In the genomic region with DNA sequence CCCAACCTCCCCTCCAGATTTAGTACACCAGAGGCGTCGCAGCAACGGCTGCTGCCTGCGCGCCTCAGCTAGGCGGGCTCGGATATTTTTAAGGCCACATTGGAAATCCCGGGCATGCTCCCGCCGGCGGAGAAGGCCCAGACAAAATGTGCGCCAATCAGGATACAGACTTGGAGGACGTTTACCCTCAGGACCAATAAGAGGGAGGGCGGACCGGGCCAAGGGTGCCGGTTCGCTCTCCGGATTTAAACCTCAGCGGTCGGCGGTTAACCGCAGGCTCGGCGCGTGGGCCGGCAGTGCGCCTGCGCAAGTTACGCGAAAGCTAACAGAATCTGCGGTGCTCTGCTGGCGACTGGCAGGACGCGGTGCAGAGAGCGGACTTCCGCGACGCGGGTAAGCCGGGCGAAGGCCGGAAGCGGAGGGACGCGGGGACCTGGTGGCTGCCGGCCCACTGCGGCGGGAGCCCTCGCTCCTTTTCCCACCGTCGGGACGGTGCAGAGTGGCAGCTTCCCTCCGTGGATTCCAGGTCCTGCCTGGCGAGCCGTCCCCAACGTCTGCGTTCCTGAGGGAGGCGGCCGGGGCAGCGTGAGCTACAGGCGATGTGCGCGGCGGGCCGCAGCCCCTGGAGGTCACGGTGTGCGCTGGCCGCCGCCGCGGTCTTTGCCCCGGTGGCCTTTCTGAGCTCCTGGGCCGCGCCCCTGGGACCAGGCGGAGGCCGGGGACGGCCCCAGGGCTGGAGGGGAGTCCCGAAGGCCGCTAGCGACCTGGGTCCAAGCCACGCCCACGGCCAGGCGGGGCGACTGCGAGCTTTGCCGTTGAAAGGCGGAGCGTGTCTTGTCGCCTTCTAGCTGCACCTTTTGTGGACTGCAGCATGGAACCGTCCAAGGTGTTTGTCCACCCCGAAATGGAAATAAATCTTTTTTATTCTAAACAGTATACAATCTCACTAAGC, we compare ENCODE assay signal across 8 cellular contexts. TPM values are rescaled to one million over a fixed set of nuclear protein-coding genes. Genes with fewer than 3 reads are reported as not detected.
DNase-seq lines count a peak whose midpoint lies in the region; ATAC-seq and TF ChIP-seq lines count a peak whose summit lies in the region.

A gene with protein sequence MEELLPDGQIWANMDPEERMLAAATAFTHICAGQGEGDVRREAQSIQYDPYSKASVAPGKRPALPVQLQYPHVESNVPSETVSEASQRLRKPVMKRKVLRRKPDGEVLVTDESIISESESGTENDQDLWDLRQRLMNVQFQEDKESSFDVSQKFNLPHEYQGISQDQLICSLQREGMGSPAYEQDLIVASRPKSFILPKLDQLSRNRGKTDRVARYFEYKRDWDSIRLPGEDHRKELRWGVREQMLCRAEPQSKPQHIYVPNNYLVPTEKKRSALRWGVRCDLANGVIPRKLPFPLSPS (plus strand): TSS at position 296 of the 952 bp plus-strand sequence. CDS start 11,701 bp downstream, outside the sequence.

- H4K20me1 ChIP-seq in DOHH2 (ENCODE audit: control insufficient read depth, insufficient read depth, low read depth, low read length), result no peaks in the 10 kb centered on the region

- POLR2A ChIA-PET in naive thymus-derived CD8-positive, alpha-beta T cell (lab: Charles Lee), result interaction anchor here (0.5 to 2.2 kb wide), 12 partner anchors 8 to 412 kb away, joined by 3 to 38 read pairs (median 5); partner anchors contain the start of genes CHEK1, DDX25, EI24 and FAM118B

- H3K27me3 Mint-ChIP-seq in activated T-helper 2 cell treated with anti-CD3 and anti-CD28 coated beads, Interferon-gamma antibody, Interleukin-2, Interleukin-4, amounts not matched to agents 10 μg/mL and 5 μg/mL and 100 μg/mL, durations not matched to agents 14 hours and 24 hours and 36 hours (ENCODE audit: low read depth), result no peaks in the 10 kb centered on the region
- H3K27me3 Mint-ChIP-seq in naive thymus-derived CD8-positive, alpha-beta T cell, result peaks cover 0 to 3% (median 0%) of the 10 kb centered on the region in 5 donors

- peaks cover 4% of the 10 kb centered on the region; the same call in 1 of the 2 replicates for H3K9me3 ChIP-seq in DOHH2 (ENCODE audit: control insufficient read depth, insufficient read depth, low read length)

- H3K27me3 ChIP-seq in DOHH2 (ENCODE audit: control insufficient read depth, low read length), result 0 out of 2 replicates have a peak, but pooled peaks cover 3% of the 10 kb centered on the region

- TF ChIP-seq CTCF in DOHH2 (IDR thresholded peaks at IDR 0.05; ENCODE audit: low read depth, low read length, poor library complexity, severe bottlenecking) (peak; percentile 25), fibroblast of mammary gland (conservative IDR thresholded peaks at IDR 0.05; ENCODE audit: control insufficient read depth, insufficient read depth, low read depth, low read length) (peak; percentile 13)

- peak within 1 kb of the TSS; percentile 98 for H3K27ac Mint-ChIP-seq in activated T-helper 2 cell treated with anti-CD3 and anti-CD28 coated beads, Interferon-gamma antibody, Interleukin-2, Interleukin-4, amounts not matched to agents 10 μg/mL and 5 μg/mL and 100 μg/mL, durations not matched to agents 14 hours and 24 hours and 36 hours
- H3K27ac Mint-ChIP-seq in naive thymus-derived CD8-positive, alpha-beta T cell, result peak within 1 kb of the TSS; percentile 92 to 98 (median 96)

- peak; percentile 87 for DNase-seq in KG1 (lab: John Stamatoyannopoulos, UW)
- DNase-seq in RPMI7951 (ENCODE audit: low read depth), result peak; percentile 99
- peak; percentile 99 for DNase-seq in activated T-helper 2 cell treated with anti-CD3 and anti-CD28 coated beads, Interferon-gamma antibody, Interleukin-2, Interleukin-4, amounts not matched to agents 10 μg/mL and 5 μg/mL and 100 μg/mL, durations not matched to agents 14 hours and 24 hours and 36 hours (ENCODE audit: low spot score)
- DNase-seq in fibroblast of mammary gland (ENCODE audit: low read depth), result peak; percentile 97
- DNase-seq in naive thymus-derived CD8-positive, alpha-beta T cell, result peak; percentile 87 to 99 (median 94)
- peak; percentile 90 to 93 (median 91) for DNase-seq in stimulated activated naive CD4-positive, alpha-beta T cell (lab: John Stamatoyannopoulos, UW)

- peaks cover 28% of the 10 kb centered on the region for H3K36me3 Mint-ChIP-seq in activated T-helper 2 cell treated with anti-CD3 and anti-CD28 coated beads, Interferon-gamma antibody, Interleukin-2, Interleukin-4, amounts not matched to agents 10 μg/mL and 5 μg/mL and 100 μg/mL, durations not matched to agents 14 hours and 24 hours and 36 hours (ENCODE audit: low read depth)
- peaks cover 0 to 11% (median 0%) of the 10 kb centered on the region in 3 donors for H3K36me3 Mint-ChIP-seq in naive thymus-derived CD8-positive, alpha-beta T cell

- peaks cover 16% of the 10 kb centered on the region for H3K4me1 ChIP-seq in DOHH2 (ENCODE audit: control insufficient read depth, low read length)

- H3K79me2 ChIP-seq in DOHH2 (ENCODE audit: control insufficient read depth, low read length), result peaks cover 22% of the 10 kb centered on the region

- H3K36me3 ChIP-seq in DOHH2 (ENCODE audit: control insufficient read depth, low read length), result peaks cover 13% of the 10 kb centered on the region

- peak within 1 kb of the TSS; percentile 88 for H3K4me3 ChIP-seq in DOHH2 (ENCODE audit: low read length)
- H3K4me3 ChIP-seq in fibroblast of mammary gland (ENCODE audit: control insufficient read depth, low read depth, low read length), result peak within 1 kb of the TSS; percentile 78

- H3K27ac ChIP-seq in DOHH2 (ENCODE audit: low read depth, low read length), result peak within 1 kb of the TSS; percentile 58

- H3K9me2 ChIP-seq in DOHH2 (replicated peaks; ENCODE audit: control insufficient read depth, low read length), result no peaks in the 10 kb centered on the region

- intact Hi-C loops in activated T-helper 2 cell treated with anti-CD3 and anti-CD28 coated beads, Interferon-gamma antibody, Interleukin-2, Interleukin-4, amounts not matched to agents 10 μg/mL and 5 μg/mL and 100 μg/mL, durations not matched to agents 14 hours and 24 hours and 36 hours (cut with micrococcal nuclease), result loop anchor here (1.0 to 10.0 kb wide), 7 partner anchors 16 to 1143 kb away; partner anchors contain the start of genes CDON, CHEK1, EI24 and PUS3

- peak; percentile 88 for ATAC-seq in GM21737 (IDR thresholded peaks at IDR 0.05; ENCODE audit: unreplicated experiment)
- peak; percentile 90 to 91 for ATAC-seq in naive thymus-derived CD8-positive, alpha-beta T cell

- H3K4me1 Mint-ChIP-seq in activated T-helper 2 cell treated with anti-CD3 and anti-CD28 coated beads, Interferon-gamma antibody, Interleukin-2, Interleukin-4, amounts not matched to agents 10 μg/mL and 5 μg/mL and 100 μg/mL, durations not matched to agents 14 hours and 24 hours and 36 hours (ENCODE audit: low read depth), result peaks cover 42% of the 10 kb centered on the region
- H3K4me1 Mint-ChIP-seq in naive thymus-derived CD8-positive, alpha-beta T cell, result peaks cover 15 to 34% (median 28%) of the 10 kb centered on the region in 4 donors

- H3F3A ChIP-seq in DOHH2 (ENCODE audit: control insufficient read depth, insufficient read depth), result peaks cover 8% of the 10 kb centered on the region

- H3K9me3 Mint-ChIP-seq in activated T-helper 2 cell treated with anti-CD3 and anti-CD28 coated beads, Interferon-gamma antibody, Interleukin-2, Interleukin-4, amounts not matched to agents 10 μg/mL and 5 μg/mL and 100 μg/mL, durations not matched to agents 14 hours and 24 hours and 36 hours, result no peaks in the 10 kb centered on the region
- H3K9me3 Mint-ChIP-seq in naive thymus-derived CD8-positive, alpha-beta T cell, result peaks cover 0 to 4% (median 0%) of the 10 kb centered on the region in 9 donors

- H3K4me2 ChIP-seq in DOHH2 (ENCODE audit: low read length), result peak within 1 kb of the TSS; percentile 86

- H3K4me3 Mint-ChIP-seq in activated T-helper 2 cell treated with anti-CD3 and anti-CD28 coated beads, Interferon-gamma antibody, Interleukin-2, Interleukin-4, amounts not matched to agents 10 μg/mL and 5 μg/mL and 100 μg/mL, durations not matched to agents 14 hours and 24 hours and 36 hours (ENCODE audit: low read depth), result peak within 1 kb of the TSS; percentile 86
- peak within 1 kb of the TSS; percentile 86 to 97 (median 95) for H3K4me3 Mint-ChIP-seq in naive thymus-derived CD8-positive, alpha-beta T cell

RNA-seq across cellular contexts. Expression of the gene that starts here (rescaled TPM):
- total RNA-seq in RPMI7951 (2014; rRNA removed; shearing (Covaris generic)), result 30.2 and 36.4 TPM in 2 replicates
- 12.0 and 12.5 TPM in 2 replicates for total RNA-seq in activated T-helper 2 cell treated with anti-CD3 and anti-CD28 coated beads, Interferon-gamma antibody, Interleukin-2, Interleukin-4, amounts not matched to agents 10 μg/mL and 5 μg/mL and 100 μg/mL, durations not matched to agents 14 hours and 24 hours and 36 hours
- total RNA-seq in naive thymus-derived CD8-positive, alpha-beta T cell, result 1 to 10 TPM; 4.8 to 5.1 TPM
- polyA plus RNA-seq in naive thymus-derived CD8-positive, alpha-beta T cell, result 1 to 10 TPM; 4.1 to 7.5 (median 4.4) TPM

Comparison
In these comparisons a context has a peak if more than half of its experiments do, and no peak if none do; other contexts are left out.
1. Peak in every context shown above with its lines: DNase-seq, ATAC-seq, H3K4me3 ChIP-seq and H3K27ac ChIP-seq.